Comparison of ENCODE assay signal across 10 cellular contexts in the genomic region with DNA sequence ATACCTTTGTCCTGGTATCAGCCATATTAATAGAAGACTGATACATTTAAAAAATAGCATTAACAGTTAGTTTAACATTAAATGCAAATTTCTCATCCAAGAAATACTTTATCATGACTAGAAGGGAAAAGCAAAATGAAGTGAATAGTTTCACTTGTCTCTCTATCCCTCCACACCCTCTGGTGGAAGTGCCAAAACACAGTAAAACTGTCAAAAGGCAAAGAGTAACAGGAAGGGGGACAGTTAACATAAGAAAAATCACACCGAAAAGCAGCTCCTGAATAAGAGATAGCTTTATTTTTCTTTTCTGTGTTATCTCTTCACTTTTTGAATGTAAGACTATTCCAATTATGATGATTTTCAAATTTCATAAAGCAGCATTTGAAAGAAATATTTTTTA.
DNase-seq lines count a peak whose midpoint lies in the region; ATAC-seq, FAIRE-seq and TF ChIP-seq lines count a peak whose summit lies in the region.
"Had no signal": no experiment of that assay in that cellular context is flagged by ENCODE, and none has a peak within 500 bp of the region (broad histone marks: within the 10 kb centered on the region; RNA-seq: fewer than 3 reads in every experiment).

No MANE protein-coding gene starts in this region.

- H3K9me3 Mint-ChIP-seq in activated CD8-positive, alpha-beta memory T cell treated with anti-CD3 and anti-CD28 coated beads, Interleukin-2, amount 10 ng/mL, durations not matched to agents 7 days and 5 days (ENCODE audit: low read depth): no peaks in the 10 kb centered on the region
- H3K9me3 Mint-ChIP-seq: activated naive CD4-positive, alpha-beta T cell treated with anti-CD3 and anti-CD28 coated beads, Interleukin-2, amount 50 U/mL, for 24 hours had no signal

- H3K27ac ChIP-seq in C4-2B (no peak overlapping the region), RWPE2 (ENCODE audit: poor library complexity, severe bottlenecking) (no peak overlapping the region), kidney (ENCODE audit: low read depth in 2 of 2, low read length in 2 of 2) (no peak overlapping the region)
- H3K27ac ChIP-seq: KMS-11 had no signal

- H3K36me3 ChIP-seq in RWPE2 (ENCODE audit: low read depth) (peaks cover 32% of the 10 kb centered on the region), kidney (ENCODE audit: control insufficient read depth in 1 of 2, insufficient read depth in 2 of 2, low read length in 2 of 2) (peaks cover 0 to 2% of the 10 kb centered on the region in 2 donors)

- H3K4me1 Mint-ChIP-seq in activated CD8-positive, alpha-beta memory T cell treated with anti-CD3 and anti-CD28 coated beads, Interleukin-2, amount 10 ng/mL, durations not matched to agents 7 days and 5 days: peaks cover 10% of the 10 kb centered on the region

- DNase-seq in GM13977 (ENCODE audit: low spot score) (no peak), RWPE2 (ENCODE audit: low spot score) (no peak), kidney (no peak), NCI-H187 treated with DMSO at 0.1 percent for 48 hours (lab: John Stamatoyannopoulos, UW) (no peak)
- no peak for DNase-seq in activated CD8-positive, alpha-beta memory T cell treated with anti-CD3 and anti-CD28 coated beads, Interleukin-2, amount 10 ng/mL, durations not matched to agents 7 days and 5 days
- DNase-seq: hippocampal formation had no signal

- peaks cover 14% of the 10 kb centered on the region for H3K36me3 Mint-ChIP-seq in activated CD8-positive, alpha-beta memory T cell treated with anti-CD3 and anti-CD28 coated beads, Interleukin-2, amount 10 ng/mL, durations not matched to agents 7 days and 5 days

- no peaks in the 10 kb centered on the region for H3K27me3 ChIP-seq in RWPE2 (ENCODE audit: insufficient read depth, poor library complexity, severe bottlenecking)

- intact Hi-C loops in kidney (cut with DNase I): no loop called here

- no peak overlapping the region for H3K4me3 ChIP-seq in RWPE2 (ENCODE audit: severe bottlenecking)
- no peak overlapping the region for H3K4me3 ChIP-seq in kidney (ENCODE audit: low read length in 2 of 2)

- H3K27ac Mint-ChIP-seq in activated CD8-positive, alpha-beta memory T cell treated with anti-CD3 and anti-CD28 coated beads, Interleukin-2, amount 10 ng/mL, durations not matched to agents 7 days and 5 days: no peak overlapping the region
- H3K27ac Mint-ChIP-seq: activated naive CD4-positive, alpha-beta T cell treated with anti-CD3 and anti-CD28 coated beads, Interleukin-2, amount 50 U/mL, for 24 hours had no signal

- no peaks in the 10 kb centered on the region for H3K27me3 Mint-ChIP-seq in activated CD8-positive, alpha-beta memory T cell treated with anti-CD3 and anti-CD28 coated beads, Interleukin-2, amount 10 ng/mL, durations not matched to agents 7 days and 5 days
- H3K27me3 Mint-ChIP-seq: activated naive CD4-positive, alpha-beta T cell treated with anti-CD3 and anti-CD28 coated beads, Interleukin-2, amount 50 U/mL, for 24 hours had no signal

- no peak overlapping the region for H3K4me3 Mint-ChIP-seq in activated CD8-positive, alpha-beta memory T cell treated with anti-CD3 and anti-CD28 coated beads, Interleukin-2, amount 10 ng/mL, durations not matched to agents 7 days and 5 days
- H3K4me3 Mint-ChIP-seq: activated naive CD4-positive, alpha-beta T cell treated with anti-CD3 and anti-CD28 coated beads, Interleukin-2, amount 50 U/mL, for 24 hours had no signal

- no peak for FAIRE-seq in kidney (lab: Jason Lieb, UNC)

- no peak for ATAC-seq in RWPE2 (ENCODE audit: low read depth)
- no peak for ATAC-seq in activated CD8-positive, alpha-beta memory T cell treated with anti-CD3 and anti-CD28 coated beads, Interleukin-2, amount 10 ng/mL, durations not matched to agents 7 days and 5 days
- ATAC-seq in HG02642 (IDR thresholded peaks at IDR 0.05; ENCODE audit: poor library complexity, unreplicated experiment): no peak

- in situ Hi-C loops in GM13977 (cut with MboI; ENCODE audit: low pct_unique_long_range_greater_than_20kb, low sequenced_read_pairs, unreplicated experiment): no loop called here

- H3K9me3 ChIP-seq in RWPE2 (ENCODE audit: severe bottlenecking): no peaks in the 10 kb centered on the region
- no peaks in the 10 kb centered on the region for H3K9me3 ChIP-seq in kidney (ENCODE audit: control insufficient read depth in 1 of 2, low read length in 2 of 2)

- H3K9ac ChIP-seq in kidney (ENCODE audit: low read length in 2 of 2): no peak overlapping the region
- H3K9ac ChIP-seq: KMS-11 had no signal

- H3K4me1 ChIP-seq in RWPE2 (ENCODE audit: insufficient read depth, poor library complexity, severe bottlenecking): peaks cover 28% of the 10 kb centered on the region
- H3K4me1 ChIP-seq in kidney (ENCODE audit: control insufficient read depth in 1 of 2, insufficient read depth in 1 of 2, low read depth in 1 of 2, low read length in 2 of 2): no peaks in the 10 kb centered on the region

- peak; percentile 10; the same call in 1 of the 2 replicates for TF ChIP-seq CTCF in C4-2B (conservative IDR thresholded peaks at IDR 0.05)
- TF ChIP-seq CTCF in GM13977 (IDR thresholded peaks at IDR 0.05; ENCODE audit: extremely low read depth, insufficient read depth, missing control alignments): peak; percentile 30
- peak; percentile 73 for TF ChIP-seq CTCF in RWPE2 (IDR thresholded peaks at IDR 0.05; ENCODE audit: poor library complexity, severe bottlenecking)
- peak; percentile 7 for TF ChIP-seq CTCF in kidney (IDR thresholded peaks at IDR 0.05; ENCODE audit: borderline replicate concordance, extremely low read depth, insufficient read depth)

- CTCF ChIA-PET in activated CD8-positive, alpha-beta memory T cell treated with anti-CD3 and anti-CD28 coated beads, Interleukin-2, amount 10 ng/mL, durations not matched to agents 7 days and 5 days (lab: Charles Lee): interaction anchor here (1.2 to 1.5 kb wide), 2 partner anchors 145 to 150 kb away, joined by 3 read pairs; no protein-coding TSS in a partner anchor

Comparison
In these comparisons a context has a peak if more than half of its experiments do, and no peak if none do; other contexts are left out.
1. CTCF ChIP-seq: peak in every context shown above with its lines; median percentile 73 in RWPE2; 30 in GM13977; 10 in C4-2B; 7 in kidney.